ENCODE assay signal across 9 cellular contexts in genomic region chr10:59240581-59241183, GRCh38.
DNase-seq lines count a peak whose midpoint lies in the region; ATAC-seq, FAIRE-seq and TF ChIP-seq lines count a peak whose summit lies in the region.
"Had no signal": no experiment of that assay in that cellular context is flagged by ENCODE, and none has a peak within 500 bp of the region (broad histone marks: within the 10 kb centered on the region; RNA-seq: fewer than 3 reads in every experiment).

No MANE protein-coding gene starts in this region.

- POLR2A ChIA-PET in naive thymus-derived CD4-positive, alpha-beta T cell (lab: Charles Lee): no interaction called here

- H3K27ac ChIP-seq in kidney (ENCODE audit: low read depth in 2 of 2, low read length in 2 of 2) (no peak overlapping the region), uterus (peak overlapping the region in 1 of 2 donors; percentile 37)
- H3K27ac ChIP-seq in naive thymus-derived CD4-positive, alpha-beta T cell (ENCODE audit: low read depth, low read length): no peak overlapping the region
- H3K27ac ChIP-seq: BLaER1 had no signal

- intact Hi-C loops in kidney (cut with DNase I): no loop called here
- intact Hi-C loops in uterus (cut with DNase I; ENCODE audit: low total_unique reads): loop anchor here (10.0 kb wide), 1 partner anchor 384 kb away; no protein-coding TSS in a partner anchor
- intact Hi-C loops in naive thymus-derived CD4-positive, alpha-beta T cell (cut with micrococcal nuclease): loop anchor here in 1 of 2 donors (2.0 kb wide), 1 partner anchor 382 kb away; no protein-coding TSS in a partner anchor

- H3K27ac Mint-ChIP-seq in naive thymus-derived CD4-positive, alpha-beta T cell: no peak overlapping the region

- H3K4me1 Mint-ChIP-seq in naive thymus-derived CD4-positive, alpha-beta T cell: no peaks in the 10 kb centered on the region

- H3K9me3 Mint-ChIP-seq in naive thymus-derived CD4-positive, alpha-beta T cell: peaks cover 0 to 6% (median 0%) of the 10 kb centered on the region in 11 donors

- H3K27me3 ChIP-seq in uterus: no peaks in the 10 kb centered on the region
- no peaks in the 10 kb centered on the region for H3K27me3 ChIP-seq in naive thymus-derived CD4-positive, alpha-beta T cell (ENCODE audit: control insufficient read depth in 2 of 2, insufficient read depth in 2 of 2, low read length in 2 of 2)
- H3K27me3 ChIP-seq: BLaER1 had no signal

- CTCF ChIA-PET in naive thymus-derived CD4-positive, alpha-beta T cell (lab: Charles Lee): no interaction called here

- TF ChIP-seq CTCF in kidney (IDR thresholded peaks at IDR 0.05; ENCODE audit: borderline replicate concordance, extremely low read depth, insufficient read depth) (peak; percentile 53), uterus (IDR thresholded peaks at IDR 0.05) (peak; percentile 65 to 78 (median 72))

- no peaks in the 10 kb centered on the region for H3K36me3 Mint-ChIP-seq in naive thymus-derived CD4-positive, alpha-beta T cell

- no peak for TF ChIP-seq POLR2A in uterus (IDR thresholded peaks at IDR 0.05)

- H3K36me3 ChIP-seq in kidney (ENCODE audit: control insufficient read depth in 1 of 2, insufficient read depth in 2 of 2, low read length in 2 of 2) (peaks cover 2 to 3% of the 10 kb centered on the region in 2 donors), uterus (no peaks in the 10 kb centered on the region)
- H3K36me3 ChIP-seq in naive thymus-derived CD4-positive, alpha-beta T cell (ENCODE audit: control insufficient read depth in 2 of 3, insufficient read depth in 3 of 3, low read length in 3 of 3): no peaks in the 10 kb centered on the region
- H3K36me3 ChIP-seq: BLaER1 had no signal

- ATAC-seq in naive thymus-derived CD4-positive, alpha-beta T cell: no peak

- H3K4me3 Mint-ChIP-seq in naive thymus-derived CD4-positive, alpha-beta T cell: no peak overlapping the region

- H3K9me3 ChIP-seq in kidney (ENCODE audit: control insufficient read depth in 1 of 2, low read length in 2 of 2): no peaks in the 10 kb centered on the region
- no peaks in the 10 kb centered on the region for H3K9me3 ChIP-seq in uterus
- H3K9me3 ChIP-seq in naive thymus-derived CD4-positive, alpha-beta T cell (ENCODE audit: control insufficient read depth in 2 of 3, low read length in 3 of 3): no peaks in the 10 kb centered on the region

- peaks cover 0 to 6% (median 0%) of the 10 kb centered on the region in 5 donors for H3K27me3 Mint-ChIP-seq in naive thymus-derived CD4-positive, alpha-beta T cell

- peak; percentile 17 for DNase-seq in DMS79 treated with DMSO at 0.1 percent for 48 hours (lab: John Stamatoyannopoulos, UW)
- DNase-seq in DMS79 (lab: John Stamatoyannopoulos, UW): no peak
- DNase-seq in LoVo (ENCODE audit: low spot score): peak; percentile 52
- peak; percentile 33 for DNase-seq in amniotic epithelial cell (ENCODE audit: low read depth)
- no peak for DNase-seq in kidney
- no peak for DNase-seq in uterus
- no peak for DNase-seq in naive thymus-derived CD4-positive, alpha-beta T cell
- no peak for DNase-seq in T1000 (lab: John Stamatoyannopoulos, UW)

- FAIRE-seq in kidney (lab: Jason Lieb, UNC): peak; percentile 97

- H3K4me3 ChIP-seq in kidney (ENCODE audit: low read length in 2 of 2) (no peak overlapping the region), uterus (no peak overlapping the region)
- no peak overlapping the region for H3K4me3 ChIP-seq in naive thymus-derived CD4-positive, alpha-beta T cell (ENCODE audit: low read length)
- H3K4me3 ChIP-seq: BLaER1 had no signal

- no peaks in the 10 kb centered on the region for H3K4me1 ChIP-seq in kidney (ENCODE audit: control insufficient read depth in 1 of 2, insufficient read depth in 1 of 2, low read depth in 1 of 2, low read length in 2 of 2)
- H3K4me1 ChIP-seq in uterus: no peaks in the 10 kb centered on the region
- no peaks in the 10 kb centered on the region for H3K4me1 ChIP-seq in naive thymus-derived CD4-positive, alpha-beta T cell (ENCODE audit: control insufficient read depth in 2 of 2, insufficient read depth in 2 of 2, low read length in 2 of 2)
- H3K4me1 ChIP-seq: BLaER1 had no signal

- H3K9ac ChIP-seq in kidney (ENCODE audit: low read length in 2 of 2): no peak overlapping the region
- H3K9ac ChIP-seq: BLaER1 had no signal

Comparison
In these comparisons a context has a peak if more than half of its experiments do, and no peak if none do; other contexts are left out.
1. DNase-seq: peak in DMS79 treated with DMSO at 0.1 percent for 48 hours (single experiment), LoVo (single experiment) and amniotic epithelial cell (single experiment); none in DMS79 (single experiment), kidney (single experiment), uterus (0 of 2), naive thymus-derived CD4-positive, alpha-beta T cell (0 of 9) and T1000 (single experiment).